ENCODE assay signal across 21 cellular contexts in the genomic region with DNA sequence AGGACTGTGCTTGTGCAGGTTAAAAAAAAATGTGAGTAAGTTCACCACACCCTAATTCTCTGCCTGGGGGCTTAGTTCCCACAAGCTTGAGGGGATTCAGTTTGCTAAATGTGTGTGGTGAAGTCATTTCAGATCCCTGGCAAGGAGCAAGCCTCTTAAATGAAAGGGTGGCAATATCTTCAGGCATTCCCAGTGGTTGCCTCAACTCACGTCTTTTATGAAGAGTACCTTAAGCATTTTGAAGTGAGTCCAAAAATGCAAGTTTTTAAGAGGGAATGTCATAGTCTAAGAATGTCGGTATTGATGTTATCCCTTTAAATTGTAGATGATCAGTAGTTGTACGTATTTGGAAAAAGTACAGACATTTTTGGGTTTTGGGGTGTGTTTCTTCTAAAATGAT. TPM values are rescaled to one million over a fixed set of nuclear protein-coding genes. Genes with fewer than 3 reads are reported as not detected.
DNase-seq lines count a peak whose midpoint lies in the region; ATAC-seq and TF ChIP-seq lines count a peak whose summit lies in the region.
"Had no signal": no experiment of that assay in that cellular context is flagged by ENCODE, and none has a peak within 500 bp of the region (broad histone marks: within the 10 kb centered on the region; RNA-seq: fewer than 3 reads in every experiment).

No MANE protein-coding gene starts in this region.

- H3K9ac ChIP-seq in smooth muscle cell (ENCODE audit: low read depth), result peak overlapping the region; percentile 44

- peaks cover 7% of the 10 kb centered on the region for H3K79me2 ChIP-seq in smooth muscle cell (ENCODE audit: low read depth)

- H3K4me2 ChIP-seq in smooth muscle cell, result no peak overlapping the region

- H3K27ac ChIP-seq in RWPE1 (peak overlapping the region; percentile 24; the same call in 1 of the 2 replicates), epithelial cell of prostate (peak overlapping the region; percentile 81), smooth muscle cell (ENCODE audit: low read depth) (peak overlapping the region; percentile 81)
- H3K27ac ChIP-seq: stomach, upper lobe of right lung had no signal

- peaks cover 14% of the 10 kb centered on the region for H3K4me1 ChIP-seq in smooth muscle cell (ENCODE audit: low read depth)
- H3K4me1 ChIP-seq: BE2C had no signal

- POLR2A ChIA-PET in RWPE1 (lab: Yijun Ruan, JAX; ENCODE audit: low non-redundant PET), result no interaction called here

- H3K36me3 ChIP-seq in smooth muscle cell (ENCODE audit: low read depth), result no peaks in the 10 kb centered on the region
- H3K36me3 ChIP-seq: BE2C had no signal

- intact Hi-C loops in left cardiac atrium (cut with DNase I), result no loop called here

- WGBS in smooth muscle cell (ENCODE audit: low lambda C conversion rate), result 87% methylated on average over 3 of the region's 3 CpGs

- no peaks in the 10 kb centered on the region for H3K27me3 ChIP-seq in smooth muscle cell (ENCODE audit: low read depth)
- H3K27me3 ChIP-seq: BE2C, stomach, upper lobe of right lung had no signal

- DNase-seq in HCEC 1CT (peak; percentile 45), RWPE1 (ENCODE audit: low spot score) (peak; percentile 72), epithelial cell of prostate (ENCODE audit: low read depth, low spot score) (peak; percentile 95), smooth muscle cell (lab: John Stamatoyannopoulos, UW; ENCODE audit: unreplicated experiment) (no peak), NCI-H2171 (lab: John Stamatoyannopoulos, UW) (no peak), left cardiac atrium (no peak)
- DNase-seq in activated effector memory CD4-positive, alpha-beta T cell treated with Interleukin-2 at 50 U/mL for 16 hours, result no peak
- DNase-seq: activated CD4-positive, alpha-beta T cell treated with anti-CD3 and anti-CD28 coated beads, Interleukin-2, amount 50 U/mL, for 48 hours; activated naive CD4-positive, alpha-beta T cell; amygdala; BE2C; cerebellar nuclear complex; effector CD8-positive, alpha-beta T cell; head of caudate nucleus; left ventricle myocardium superior; NCI-H1436 treated with DMSO at 0.1 percent for 48 hours; NCI-H69; Right ventricle myocardium superior; stomach; T-helper 1 cell; upper lobe of right lung had no signal

- TF ChIP-seq CTCF in RWPE1 (conservative IDR thresholded peaks at IDR 0.05; ENCODE audit: low read depth), result no peak
- no peak for TF ChIP-seq CTCF in smooth muscle cell (IDR thresholded peaks at IDR 0.05; ENCODE audit: borderline replicate concordance, insufficient read depth, poor library complexity, severe bottlenecking)

- CTCF ChIA-PET in RWPE1 (lab: Yijun Ruan, JAX), result interaction anchor here (0.7 kb wide), 1 partner anchor 14 kb away, joined by 4 read pairs; no protein-coding TSS in a partner anchor

- H2AFZ ChIP-seq in smooth muscle cell (ENCODE audit: low read depth), result no peak overlapping the region

- H3K4me3 ChIP-seq in smooth muscle cell, result no peak overlapping the region
- H3K4me3 ChIP-seq: stomach, upper lobe of right lung had no signal

- H3K9me3 ChIP-seq in smooth muscle cell (replicated peaks; ENCODE audit: low read depth), result no peaks in the 10 kb centered on the region
- H3K9me3 ChIP-seq: BE2C, stomach, upper lobe of right lung had no signal

- H4K20me1 ChIP-seq in smooth muscle cell (ENCODE audit: low read depth), result no peaks in the 10 kb centered on the region

- ATAC-seq in left cardiac atrium, result no peak
- ATAC-seq: left ventricle myocardium superior, upper lobe of right lung had no signal

- H3F3A ChIP-seq in smooth muscle cell (ENCODE audit: low read depth), result no peaks in the 10 kb centered on the region

RNA-seq across cellular contexts. Expression of gene TCP11L1, which starts 4.9 kb away (rescaled TPM):
- total RNA-seq in smooth muscle cell (25.4 and 27.7 TPM in 2 replicates), left cardiac atrium (1 to 10 TPM; 9.7 to 9.8 TPM)
- polyA plus RNA-seq in smooth muscle cell, result 7.4 and 18.1 TPM in 2 replicates

RNA-seq across cellular contexts. Expression of gene DEPDC7, which starts 28.6 kb away (rescaled TPM):
- 20.3 and 22.8 TPM in 2 replicates for total RNA-seq in smooth muscle cell
- polyA plus RNA-seq in smooth muscle cell, result 8.1 and 12.5 TPM in 2 replicates
- total RNA-seq in left cardiac atrium, result under 1 TPM; 0.41 to 0.42 TPM

Comparison
In these comparisons a context has a peak if more than half of its experiments do, and no peak if none do; other contexts are left out.
1. DNase-seq: peak in HCEC 1CT (single experiment), RWPE1 (single experiment) and epithelial cell of prostate (single experiment); none in smooth muscle cell (single experiment), activated effector memory CD4-positive, alpha-beta T cell treated with Interleukin-2 at 50 U/mL for 16 hours (single experiment), NCI-H2171 (single experiment) and left cardiac atrium (single experiment).
2. H3K27ac ChIP-seq: peak in every context shown above with its lines; median percentile 81 in epithelial cell of prostate; 81 in smooth muscle cell; 24 in RWPE1.
3. RNA of gene DEPDC7, which starts 28.6 kb away (total RNA-seq): 20.3 to 22.8 TPM in smooth muscle cell; 0.41 to 0.42 TPM in left cardiac atrium; every median in the first group is over 10 times any median in the second.